In the genomic region with DNA sequence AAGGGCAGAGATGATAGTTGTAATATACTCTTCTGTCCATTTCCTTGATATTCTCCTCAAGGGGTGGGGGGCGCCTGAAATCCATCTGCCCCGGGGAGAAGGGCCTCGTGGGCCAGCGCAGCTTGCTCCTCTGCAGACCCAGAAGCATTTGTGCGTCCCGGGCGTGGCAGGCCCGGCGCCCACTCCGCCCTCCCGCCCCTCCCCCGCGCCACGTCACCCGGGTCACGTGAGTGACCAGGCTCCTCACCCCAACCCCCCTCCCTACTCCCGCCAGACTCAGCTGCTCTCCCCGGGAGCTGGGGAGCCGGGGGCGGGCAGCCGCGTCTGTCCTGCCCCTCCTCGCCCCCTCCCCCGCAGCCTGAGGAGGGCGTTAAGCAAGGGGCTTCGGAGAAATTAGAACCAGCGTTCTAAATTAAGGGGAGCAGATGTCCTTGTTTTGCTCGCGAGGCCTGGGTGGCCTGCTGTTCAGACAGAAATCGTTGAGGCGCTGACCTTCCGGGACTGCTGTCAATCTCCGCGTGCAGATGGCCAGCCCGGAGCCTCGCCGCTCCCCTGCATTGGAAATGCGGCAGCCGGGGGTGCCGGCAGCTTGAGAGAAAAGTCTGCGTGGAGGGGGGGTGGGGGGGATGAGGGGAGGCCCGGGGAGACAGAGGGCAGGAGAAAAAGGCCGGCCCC, we compare ENCODE assay signal across 1 cellular context.
TF ChIP-seq lines count a peak whose summit lies in the region.

No MANE protein-coding gene starts in this region.

TF ChIP-seq in H1, 55 proteins besides CTCF, POLR2A, EP300 and RAD21 (continued from another document):
- TF ChIP-seq TAF1 (IDR thresholded peaks at IDR 0.05; ENCODE audit: low read depth, low read length) (no peak; the same call in 1 of the 2 replicates), TAF7 (optimal IDR thresholded peaks at IDR 0.05; ENCODE audit: borderline replicate concordance, low read depth, low read length) (no peak), RXRA (IDR thresholded peaks at IDR 0.05; ENCODE audit: insufficient read depth, low read depth, low read length) (no peak), HDAC6 (IDR thresholded peaks at IDR 0.05; ENCODE audit: low read depth, low read length) (no peak), PHF8 (conservative IDR thresholded peaks at IDR 0.05; ENCODE audit: low read depth, low read length) (peak; percentile 60), CREB1 (IDR thresholded peaks at IDR 0.05) (peak; percentile 87), SIX5 (IDR thresholded peaks at IDR 0.05; ENCODE audit: low read depth, low read length) (no peak), HDAC2 (IDR thresholded peaks at IDR 0.05; ENCODE audit: borderline replicate concordance in 1 of 2, low read depth in 2 of 2, low read length in 2 of 2) (no peak), YY1 (IDR thresholded peaks at IDR 0.05; ENCODE audit: low read depth, low read length) (no peak), TBP (IDR thresholded peaks at IDR 0.05; ENCODE audit: low read depth, low read length) (no peak; the same call in 1 of the 2 replicates), NANOG (IDR thresholded peaks at IDR 0.05; ENCODE audit: insufficient read depth, low read depth, low read length, poor library complexity, severe bottlenecking) (no peak), EGR1 (IDR thresholded peaks at IDR 0.05; ENCODE audit: borderline replicate concordance, low read depth, low read length) (no peak), MAFK (IDR thresholded peaks at IDR 0.05; ENCODE audit: low read depth, low read length) (no peak), KDM1A (IDR thresholded peaks at IDR 0.05; ENCODE audit: borderline replicate concordance, low read length) (no peak), RFX5 (IDR thresholded peaks at IDR 0.05; ENCODE audit: borderline replicate concordance, low read depth, low read length) (no peak), SP1 (IDR thresholded peaks at IDR 0.05; ENCODE audit: low read depth, low read length) (no peak), BACH1 (IDR thresholded peaks at IDR 0.05; ENCODE audit: low read length) (no peak), JUND (IDR thresholded peaks at IDR 0.05; ENCODE audit: low read length) (no peak), CEBPB (IDR thresholded peaks at IDR 0.05; ENCODE audit: low read depth, low read length) (no peak), BCL11A (IDR thresholded peaks at IDR 0.05; ENCODE audit: low read depth in 2 of 2, low read length in 2 of 2) (no peak), FOSL1 (IDR thresholded peaks at IDR 0.05; ENCODE audit: insufficient read depth, low read depth, low read length) (no peak), KDM4A (IDR thresholded peaks at IDR 0.05; ENCODE audit: low read depth, low read length, severe bottlenecking) (peak; percentile 38), ASH2L (IDR thresholded peaks at IDR 0.05; ENCODE audit: low read length) (peak; percentile 82), ZNF274 (IDR thresholded peaks at IDR 0.05; ENCODE audit: borderline replicate concordance, extremely low read depth, low read length) (no peak), GABPA (IDR thresholded peaks at IDR 0.05; ENCODE audit: borderline replicate concordance, insufficient read depth, low read length) (no peak), POLR2AphosphoS5 (IDR thresholded peaks at IDR 0.05; ENCODE audit: low read depth, low read length) (0 out of 2 replicates have a peak, but pooled peaks have one; percentile 9), CBX5 (IDR thresholded peaks at IDR 0.05; ENCODE audit: low read depth, low read length) (no peak), JUN (IDR thresholded peaks at IDR 0.05; ENCODE audit: low read depth, low read length) (no peak), NRF1 (IDR thresholded peaks at IDR 0.05; ENCODE audit: low read depth, low read length) (no peak)
- TF ChIP-seq, protein P1, sequence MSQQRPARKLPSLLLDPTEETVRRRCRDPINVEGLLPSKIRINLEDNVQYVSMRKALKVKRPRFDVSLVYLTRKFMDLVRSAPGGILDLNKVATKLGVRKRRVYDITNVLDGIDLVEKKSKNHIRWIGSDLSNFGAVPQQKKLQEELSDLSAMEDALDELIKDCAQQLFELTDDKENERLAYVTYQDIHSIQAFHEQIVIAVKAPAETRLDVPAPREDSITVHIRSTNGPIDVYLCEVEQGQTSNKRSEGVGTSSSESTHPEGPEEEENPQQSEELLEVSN (IDR thresholded peaks at IDR 0.05) = peak; percentile 65
- TF ChIP-seq, protein P2, sequence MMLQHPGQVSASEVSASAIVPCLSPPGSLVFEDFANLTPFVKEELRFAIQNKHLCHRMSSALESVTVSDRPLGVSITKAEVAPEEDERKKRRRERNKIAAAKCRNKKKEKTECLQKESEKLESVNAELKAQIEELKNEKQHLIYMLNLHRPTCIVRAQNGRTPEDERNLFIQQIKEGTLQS (IDR thresholded peaks at IDR 0.05; ENCODE audit: insufficient read depth, low read depth, low read length) = no peak
- TF ChIP-seq, protein P3, sequence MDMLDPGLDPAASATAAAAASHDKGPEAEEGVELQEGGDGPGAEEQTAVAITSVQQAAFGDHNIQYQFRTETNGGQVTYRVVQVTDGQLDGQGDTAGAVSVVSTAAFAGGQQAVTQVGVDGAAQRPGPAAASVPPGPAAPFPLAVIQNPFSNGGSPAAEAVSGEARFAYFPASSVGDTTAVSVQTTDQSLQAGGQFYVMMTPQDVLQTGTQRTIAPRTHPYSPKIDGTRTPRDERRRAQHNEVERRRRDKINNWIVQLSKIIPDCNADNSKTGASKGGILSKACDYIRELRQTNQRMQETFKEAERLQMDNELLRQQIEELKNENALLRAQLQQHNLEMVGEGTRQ (IDR thresholded peaks at IDR 0.05; ENCODE audit: low read length) = peak; percentile 63
- TF ChIP-seq, protein P4, sequence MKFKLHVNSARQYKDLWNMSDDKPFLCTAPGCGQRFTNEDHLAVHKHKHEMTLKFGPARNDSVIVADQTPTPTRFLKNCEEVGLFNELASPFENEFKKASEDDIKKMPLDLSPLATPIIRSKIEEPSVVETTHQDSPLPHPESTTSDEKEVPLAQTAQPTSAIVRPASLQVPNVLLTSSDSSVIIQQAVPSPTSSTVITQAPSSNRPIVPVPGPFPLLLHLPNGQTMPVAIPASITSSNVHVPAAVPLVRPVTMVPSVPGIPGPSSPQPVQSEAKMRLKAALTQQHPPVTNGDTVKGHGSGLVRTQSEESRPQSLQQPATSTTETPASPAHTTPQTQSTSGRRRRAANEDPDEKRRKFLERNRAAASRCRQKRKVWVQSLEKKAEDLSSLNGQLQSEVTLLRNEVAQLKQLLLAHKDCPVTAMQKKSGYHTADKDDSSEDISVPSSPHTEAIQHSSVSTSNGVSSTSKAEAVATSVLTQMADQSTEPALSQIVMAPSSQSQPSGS (IDR thresholded peaks at IDR 0.05; ENCODE audit: low read length) = no peak
